ENCODE assay signal across 10 cellular contexts in the genomic region with DNA sequence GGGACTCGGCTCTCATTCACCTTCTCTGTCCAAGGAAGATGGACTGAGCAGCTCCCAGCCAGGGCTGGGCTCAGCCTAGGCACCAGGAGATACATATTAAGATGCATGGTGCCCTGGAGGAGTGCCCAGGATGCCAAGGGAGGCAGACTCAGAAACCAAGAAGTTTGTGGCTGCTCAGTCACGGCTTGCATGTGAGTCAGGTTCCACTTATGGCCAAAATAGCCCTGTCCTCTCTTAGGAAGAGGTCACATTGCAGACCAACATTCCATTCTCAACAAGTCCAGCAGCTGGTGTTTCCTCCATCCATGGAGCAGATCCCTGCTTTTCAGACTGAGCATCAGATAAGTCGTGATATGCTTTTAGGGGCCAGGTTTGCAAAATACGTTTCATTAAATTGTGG. TPM values are rescaled to one million over a fixed set of nuclear protein-coding genes. Genes with fewer than 3 reads are reported as not detected.
DNase-seq lines count a peak whose midpoint lies in the region; ATAC-seq and TF ChIP-seq lines count a peak whose summit lies in the region.
"Had no signal": no experiment of that assay in that cellular context is flagged by ENCODE, and none has a peak within 500 bp of the region (broad histone marks: within the 10 kb centered on the region; RNA-seq: fewer than 3 reads in every experiment).

No MANE protein-coding gene starts in this region.

- H3K9me3 ChIP-seq in right atrium auricular region (no peaks in the 10 kb centered on the region), vagina (no peaks in the 10 kb centered on the region)
- H3K9me3 ChIP-seq: testis had no signal

- no peak for TF ChIP-seq POLR2A in vagina (IDR thresholded peaks at IDR 0.05)

- peak overlapping the region in 1 of 2 donors; percentile 1 for H3K27ac ChIP-seq in right atrium auricular region
- peak overlapping the region; percentile 30 for H3K27ac ChIP-seq in vagina
- H3K27ac ChIP-seq: testis had no signal

- TF ChIP-seq CTCF in right atrium auricular region (IDR thresholded peaks at IDR 0.05) (no peak), vagina (IDR thresholded peaks at IDR 0.05) (no peak)

- H3K4me3 ChIP-seq in right atrium auricular region: no peak overlapping the region
- no peak overlapping the region for H3K4me3 ChIP-seq in vagina
- H3K4me3 ChIP-seq: testis had no signal

- H3K36me3 ChIP-seq in right atrium auricular region (no peaks in the 10 kb centered on the region), vagina (no peaks in the 10 kb centered on the region)

- DNase-seq in Right ventricle myocardium inferior (ENCODE audit: missing footprints): no peak
- no peak for DNase-seq in right atrium auricular region (ENCODE audit: low spot score)
- DNase-seq in amniotic stem cell (lab: John Stamatoyannopoulos, UW): peak; percentile 73
- no peak for DNase-seq in left cardiac atrium
- DNase-seq in vagina (ENCODE audit: extremely low spot score in 2 of 2): no peak
- DNase-seq in Kasumi-1 (lab: John Stamatoyannopoulos, UW): no peak
- DNase-seq in NCI-H1436 (lab: John Stamatoyannopoulos, UW): no peak
- DNase-seq in SW480 (ENCODE audit: low spot score): no peak
- DNase-seq: NCI-H2081, testis had no signal

- intact Hi-C loops in Right ventricle myocardium inferior (cut with DNase I): no loop called here
- intact Hi-C loops in left cardiac atrium (cut with DNase I): no loop called here
- intact Hi-C loops in vagina (cut with DNase I): no loop called here

- H3K27me3 ChIP-seq in right atrium auricular region (no peaks in the 10 kb centered on the region), vagina (no peaks in the 10 kb centered on the region)
- H3K27me3 ChIP-seq: testis had no signal

- H3K4me1 ChIP-seq in right atrium auricular region (peaks cover 0 to 7% of the 10 kb centered on the region in 2 donors), vagina (peaks cover 36% of the 10 kb centered on the region)
- H3K4me1 ChIP-seq: testis had no signal

- peak; percentile 52 for ATAC-seq in Right ventricle myocardium inferior
- ATAC-seq in left cardiac atrium: peak; percentile 34 to 44

RNA-seq across cellular contexts. Expression of a gene that starts 21.8 kb away (rescaled TPM):
- total RNA-seq in Right ventricle myocardium inferior (0.32 TPM), right atrium auricular region (1 to 10 TPM in 1 of 2 donors, under 1 TPM in 1; 0.48 to 2.8 TPM), left cardiac atrium (1 to 10 TPM in 1 of 2 donors, under 1 TPM in 1; 0.74 to 1.3 TPM), vagina (27.5 TPM)
